21 cellular contexts compared by ENCODE assay signal in genomic region chr1:232773752-232774151, GRCh38.
"Had no signal": no experiment of that assay in that cellular context is flagged by ENCODE, and none has a peak within 500 bp of the region (broad histone marks: within the 10 kb centered on the region; RNA-seq: fewer than 3 reads in every experiment).

No MANE protein-coding gene starts in this region.

- H3K27ac Mint-ChIP-seq: immature natural killer cell had no signal

- H3K27me3 ChIP-seq: esophagus muscularis mucosa, foreskin keratinocyte, gastroesophageal sphincter, heart left ventricle, hepatocyte had no signal

- ATAC-seq: foreskin keratinocyte, gastroesophageal sphincter, heart left ventricle, left colon, left lobe of liver, lower lobe of right lung had no signal

- H3K4me1 Mint-ChIP-seq: immature natural killer cell had no signal

- H3K4me2 ChIP-seq: hepatocyte had no signal

- H3K9me3 Mint-ChIP-seq: immature natural killer cell had no signal

- H3K4me3 Mint-ChIP-seq: immature natural killer cell had no signal

- DNase-seq: dermis blood vessel endothelial cell; dorsolateral prefrontal cortex; effector CD4-positive, alpha-beta T cell; effector memory CD4-positive, alpha-beta T cell; foreskin keratinocyte; heart left ventricle; hypothalamus; immature natural killer cell; islet precursor cell; kidney; kidney glomerular epithelial cell; left colon; left ventricle myocardium inferior; lower lobe of right lung; mesenchymal stem cell; midbrain had no signal

- H3K9me3 ChIP-seq: esophagus muscularis mucosa, gastroesophageal sphincter, heart left ventricle, left ventricle myocardium inferior, lower lobe of right lung had no signal

- H3K79me2 ChIP-seq: hepatocyte had no signal

- H3K4me3 ChIP-seq: coronary artery, dorsolateral prefrontal cortex, esophagus muscularis mucosa, gastroesophageal sphincter, heart left ventricle, hepatocyte, left ventricle myocardium inferior, lower lobe of right lung had no signal

- H3K36me3 ChIP-seq: esophagus muscularis mucosa, gastroesophageal sphincter, heart left ventricle, left ventricle myocardium inferior, lower lobe of right lung had no signal

- H2AFZ ChIP-seq: hepatocyte had no signal

- H3K36me3 Mint-ChIP-seq: immature natural killer cell had no signal

- H3K4me1 ChIP-seq: esophagus muscularis mucosa, foreskin keratinocyte, heart left ventricle, left ventricle myocardium inferior, lower lobe of right lung had no signal

- H3K27ac ChIP-seq: coronary artery, dorsolateral prefrontal cortex, esophagus muscularis mucosa, foreskin keratinocyte, gastroesophageal sphincter, heart left ventricle, hepatocyte, left ventricle myocardium inferior, lower lobe of right lung had no signal
